Comparison of ENCODE assay signal across 8 cellular contexts in genomic region chr14:88823968-88824313, GRCh38. TPM values are rescaled to one million over a fixed set of nuclear protein-coding genes. Genes with fewer than 3 reads are reported as not detected.
A peak's percentile ranks its signal among the peaks of the same experiment; 100 is the strongest.
DNase-seq lines count a peak whose midpoint lies in the region; ATAC-seq and TF ChIP-seq lines count a peak whose summit lies in the region.

No MANE protein-coding gene starts in this region.

- peak; percentile 3 for ATAC-seq in GM18505 (IDR thresholded peaks at IDR 0.05; ENCODE audit: unreplicated experiment)
- ATAC-seq in HG02870 (IDR thresholded peaks at IDR 0.05; ENCODE audit: unreplicated experiment), result peak; percentile 2
- no peak for ATAC-seq in activated CD8-positive, alpha-beta T cell treated with anti-CD3 and anti-CD28 coated beads, Interleukin-2, amount 10 ng/mL, durations not matched to agents 7 days and 5 days
- ATAC-seq in upper lobe of right lung, result no peak

- H3K27me3 ChIP-seq in layer of hippocampus (ENCODE audit: control insufficient read depth, insufficient read depth, low read length) (no peaks in the 10 kb centered on the region), upper lobe of right lung (no peaks in the 10 kb centered on the region)

- H3K27ac Mint-ChIP-seq in activated CD8-positive, alpha-beta T cell treated with anti-CD3 and anti-CD28 coated beads, Interleukin-2, amount 10 ng/mL, durations not matched to agents 7 days and 5 days, result peak overlapping the region; percentile 97

- peaks cover 16% of the 10 kb centered on the region for H3K27me3 Mint-ChIP-seq in activated CD8-positive, alpha-beta T cell treated with anti-CD3 and anti-CD28 coated beads, Interleukin-2, amount 10 ng/mL, durations not matched to agents 7 days and 5 days (ENCODE audit: low read depth)

- H3K4me3 ChIP-seq in upper lobe of right lung, result peak overlapping the region; percentile 86

- peaks cover 11% of the 10 kb centered on the region for H3K4me1 Mint-ChIP-seq in activated CD8-positive, alpha-beta T cell treated with anti-CD3 and anti-CD28 coated beads, Interleukin-2, amount 10 ng/mL, durations not matched to agents 7 days and 5 days (ENCODE audit: low read depth)

- no peaks in the 10 kb centered on the region for H3K9me3 Mint-ChIP-seq in activated CD8-positive, alpha-beta T cell treated with anti-CD3 and anti-CD28 coated beads, Interleukin-2, amount 10 ng/mL, durations not matched to agents 7 days and 5 days (ENCODE audit: insufficient read depth)

- no peak for TF ChIP-seq CTCF in upper lobe of right lung (IDR thresholded peaks at IDR 0.05)

- intact Hi-C loops in upper lobe of right lung (cut with DNase I), result no loop called here

- peak overlapping the region; percentile 84 for H3K4me3 Mint-ChIP-seq in activated CD8-positive, alpha-beta T cell treated with anti-CD3 and anti-CD28 coated beads, Interleukin-2, amount 10 ng/mL, durations not matched to agents 7 days and 5 days

- H3K27ac ChIP-seq in layer of hippocampus (ENCODE audit: low read depth, low read length), result peak overlapping the region; percentile 85
- peak overlapping the region; percentile 95 for H3K27ac ChIP-seq in upper lobe of right lung

- H3K9me3 ChIP-seq in upper lobe of right lung, result no peaks in the 10 kb centered on the region

- no peaks in the 10 kb centered on the region for H3K36me3 Mint-ChIP-seq in activated CD8-positive, alpha-beta T cell treated with anti-CD3 and anti-CD28 coated beads, Interleukin-2, amount 10 ng/mL, durations not matched to agents 7 days and 5 days (ENCODE audit: low read depth)

- DNase-seq in activated CD8-positive, alpha-beta T cell treated with anti-CD3 and anti-CD28 coated beads, Interleukin-2, amount 10 ng/mL, durations not matched to agents 7 days and 5 days, result no peak
- DNase-seq in upper lobe of right lung (no peak), erythroblast (lab: John Stamatoyannopoulos, UW) (no peak), H4 (ENCODE audit: low spot score) (no peak)
- no peak for DNase-seq in activated CD4-positive, alpha-beta T cell treated with anti-CD3 and anti-CD28 coated beads for 1 hour

- no peaks in the 10 kb centered on the region for H3K36me3 ChIP-seq in upper lobe of right lung

- POLR2A ChIA-PET in activated CD8-positive, alpha-beta T cell treated with anti-CD3 and anti-CD28 coated beads, Interleukin-2, amount 10 ng/mL, durations not matched to agents 7 days and 5 days (lab: Charles Lee), result interaction anchor here (0.6 kb wide), 1 partner anchor 33 kb away, joined by 3 read pairs; no protein-coding TSS in a partner anchor

- CTCF ChIA-PET in activated CD8-positive, alpha-beta T cell treated with anti-CD3 and anti-CD28 coated beads, Interleukin-2, amount 10 ng/mL, durations not matched to agents 7 days and 5 days (lab: Charles Lee), result no interaction called here

- H3K4me1 ChIP-seq in upper lobe of right lung, result peaks cover 6% of the 10 kb centered on the region

- TF ChIP-seq POLR2A in GM18505 (IDR thresholded peaks at IDR 0.05; ENCODE audit: borderline replicate concordance, extremely low read depth, insufficient read depth, insufficient read length) (no peak), erythroblast (IDR thresholded peaks at IDR 0.05; ENCODE audit: low read length) (no peak)

RNA-seq across cellular contexts. Expression of gene TTC8, which starts 0.5 kb away (rescaled TPM):
- total RNA-seq in activated CD8-positive, alpha-beta T cell treated with anti-CD3 and anti-CD28 coated beads, Interleukin-2, amount 10 ng/mL, durations not matched to agents 7 days and 5 days, result 1 to 10 TPM in 1 of 2 experiments, under 1 TPM in 1; 0.97 to 1.4 TPM
- 11.5 TPM for total RNA-seq in upper lobe of right lung
- 21.8 and 27.8 TPM in 2 replicates for total RNA-seq in H4 (2014; rRNA removed; shearing (Covaris generic))

RNA-seq across cellular contexts. Expression of gene EML5, which starts 31.2 kb away (rescaled TPM):
- total RNA-seq in activated CD8-positive, alpha-beta T cell treated with anti-CD3 and anti-CD28 coated beads, Interleukin-2, amount 10 ng/mL, durations not matched to agents 7 days and 5 days, result 1 to 10 TPM; 1.7 to 2.1 TPM
- total RNA-seq in upper lobe of right lung, result 2.3 TPM
- 0.43 and 0.58 TPM in 2 replicates for total RNA-seq in H4 (2014; rRNA removed; shearing (Covaris generic))

Comparison
In these comparisons a context has a peak if more than half of its experiments do, and no peak if none do; other contexts are left out.
1. ATAC-seq: peak in GM18505 (single experiment) and HG02870 (single experiment); none in activated CD8-positive, alpha-beta T cell treated with anti-CD3 and anti-CD28 coated beads, Interleukin-2, amount 10 ng/mL, durations not matched to agents 7 days and 5 days (single experiment) and upper lobe of right lung (single experiment).